ENCODE assay signal across 10 cellular contexts in genomic region chr3:100002599-100003350, GRCh38.
A peak's percentile ranks its signal among the peaks of the same experiment; 100 is the strongest.
DNase-seq lines count a peak whose midpoint lies in the region; ATAC-seq, FAIRE-seq and TF ChIP-seq lines count a peak whose summit lies in the region.
"Had no signal": no experiment of that assay in that cellular context is flagged by ENCODE, and none has a peak within 500 bp of the region (broad histone marks: within the 10 kb centered on the region; RNA-seq: fewer than 3 reads in every experiment).

No MANE protein-coding gene starts in this region.

- 77 to 79% methylated on average over 4 of the region's 4 CpGs for WGBS in testis, 2 donors
- 66 to 91% (median 77%) methylated on average over 4 of the region's 4 CpGs for WGBS in spleen, 5 donors

- peak; percentile 78 for ATAC-seq in stimulated activated naive CD8-positive, alpha-beta T cell treated with anti-CD3 and anti-CD28 coated beads, Interleukin-15, amount 100 ng/mL, for 72 hours
- no peak for ATAC-seq in stimulated activated naive CD8-positive, alpha-beta T cell treated with anti-CD3 and anti-CD28 coated beads, Interleukin-15, Interleukin-2, amounts not matched to agents 100 U/mL and 50 U/mL, for 24 hours
- peak; percentile 72 for ATAC-seq in activated naive CD8-positive, alpha-beta T cell treated with anti-CD3 and anti-CD28 coated beads, Interleukin-2, amount 50 U/mL, for 24 hours

- peaks cover 0 to 15% of the 10 kb centered on the region in 2 donors for H3K9me3 Mint-ChIP-seq in stimulated activated naive CD8-positive, alpha-beta T cell treated with anti-CD3 and anti-CD28 coated beads, Interleukin-15, amount 100 ng/mL, for 72 hours
- peaks cover 7% of the 10 kb centered on the region for H3K9me3 Mint-ChIP-seq in activated naive CD8-positive, alpha-beta T cell treated with anti-CD3 and anti-CD28 coated beads, Interleukin-2, amount 50 U/mL, for 24 hours
- H3K9me3 Mint-ChIP-seq: central memory CD8-positive, alpha-beta T cell had no signal

- H3K27ac Mint-ChIP-seq in stimulated activated naive CD8-positive, alpha-beta T cell treated with anti-CD3 and anti-CD28 coated beads, Interleukin-15, amount 100 ng/mL, for 72 hours, result no peak overlapping the region
- no peak overlapping the region for H3K27ac Mint-ChIP-seq in activated naive CD8-positive, alpha-beta T cell treated with anti-CD3 and anti-CD28 coated beads, Interleukin-2, amount 50 U/mL, for 24 hours

- TF ChIP-seq CTCF in keratinocyte (optimal IDR thresholded peaks at IDR 0.05 in 1 of 3, IDR thresholded peaks at IDR 0.05 in 1 of 3, conservative IDR thresholded peaks at IDR 0.05 in 1 of 3; ENCODE audit: extremely low read depth in 1 of 3, insufficient read depth in 2 of 3, low read length in 3 of 3) (no peak), testis (IDR thresholded peaks at IDR 0.05) (no peak), spleen (IDR thresholded peaks at IDR 0.05 in 8 of 11, conservative IDR thresholded peaks at IDR 0.05 in 3 of 11) (no peak)

- intact Hi-C loops in testis (cut with DNase I; ENCODE audit: low total_unique reads) (no loop called here), spleen (cut with DNase I; ENCODE audit: low total_unique reads) (no loop called here)

- peaks cover 21% of the 10 kb centered on the region for H3K4me1 Mint-ChIP-seq in stimulated activated naive CD8-positive, alpha-beta T cell treated with anti-CD3 and anti-CD28 coated beads, Interleukin-15, amount 100 ng/mL, for 72 hours
- peaks cover 17% of the 10 kb centered on the region for H3K4me1 Mint-ChIP-seq in activated naive CD8-positive, alpha-beta T cell treated with anti-CD3 and anti-CD28 coated beads, Interleukin-2, amount 50 U/mL, for 24 hours
- H3K4me1 Mint-ChIP-seq: central memory CD8-positive, alpha-beta T cell had no signal

- dilution Hi-C loops in keratinocyte (cut with MboI; ENCODE audit: extremely low pct_ligation_motif_present, low sequenced_read_pairs), result no loop called here

- H4K20me1 ChIP-seq in keratinocyte (ENCODE audit: control insufficient read depth, extremely low read depth, insufficient read depth, low read length), result no peaks in the 10 kb centered on the region

- no peaks in the 10 kb centered on the region for H3K9me1 ChIP-seq in keratinocyte (ENCODE audit: control insufficient read depth, extremely low read depth, insufficient read depth, low read length)

- H3K4me3 Mint-ChIP-seq in stimulated activated naive CD8-positive, alpha-beta T cell treated with anti-CD3 and anti-CD28 coated beads, Interleukin-15, amount 100 ng/mL, for 72 hours, result no peak overlapping the region
- H3K4me3 Mint-ChIP-seq in activated naive CD8-positive, alpha-beta T cell treated with anti-CD3 and anti-CD28 coated beads, Interleukin-2, amount 50 U/mL, for 24 hours, result no peak overlapping the region
- H3K4me3 Mint-ChIP-seq: central memory CD8-positive, alpha-beta T cell had no signal

- peak; percentile 99 for FAIRE-seq in keratinocyte (lab: Jason Lieb, UNC)

- no peaks in the 10 kb centered on the region for H3K27me3 Mint-ChIP-seq in stimulated activated naive CD8-positive, alpha-beta T cell treated with anti-CD3 and anti-CD28 coated beads, Interleukin-15, amount 100 ng/mL, for 72 hours
- no peaks in the 10 kb centered on the region for H3K27me3 Mint-ChIP-seq in activated naive CD8-positive, alpha-beta T cell treated with anti-CD3 and anti-CD28 coated beads, Interleukin-2, amount 50 U/mL, for 24 hours
- H3K27me3 Mint-ChIP-seq: central memory CD8-positive, alpha-beta T cell had no signal

- peak overlapping the region; percentile 61 for H3K4me2 ChIP-seq in keratinocyte (ENCODE audit: control insufficient read depth, extremely low read depth, insufficient read depth, low read depth, low read length)

- H3K36me3 Mint-ChIP-seq in activated naive CD8-positive, alpha-beta T cell treated with anti-CD3 and anti-CD28 coated beads, Interleukin-2, amount 50 U/mL, for 24 hours (ENCODE audit: low read depth), result peaks cover 11% of the 10 kb centered on the region

- H3K4me3 ChIP-seq in keratinocyte (ENCODE audit: control insufficient read depth in 2 of 3, extremely low read depth in 1 of 3, insufficient read depth in 2 of 3, low read depth in 1 of 3, low read length in 3 of 3), result no peak overlapping the region
- H3K4me3 ChIP-seq in testis, result no peak overlapping the region
- H3K4me3 ChIP-seq in spleen, result no peak overlapping the region

- H3K79me2 ChIP-seq in keratinocyte (ENCODE audit: control insufficient read depth, insufficient read depth, low read length), result no peaks in the 10 kb centered on the region

- TF ChIP-seq POLR2A in testis (IDR thresholded peaks at IDR 0.05) (no peak), spleen (IDR thresholded peaks at IDR 0.05) (no peak)

- DNase-seq in stimulated activated naive CD8-positive, alpha-beta T cell treated with anti-CD3 and anti-CD28 coated beads, Interleukin-15, amount 100 ng/mL, for 72 hours, result no peak
- DNase-seq in stimulated activated naive CD8-positive, alpha-beta T cell treated with anti-CD3 and anti-CD28 coated beads, Interleukin-15, Interleukin-2, amounts not matched to agents 100 U/mL and 50 U/mL, for 24 hours, result no peak
- DNase-seq in activated naive CD8-positive, alpha-beta T cell treated with anti-CD3 and anti-CD28 coated beads, Interleukin-2, amount 50 U/mL, for 24 hours, result no peak
- DNase-seq in keratinocyte (ENCODE audit: low read depth, low spot score) (peak; percentile 93), testis (no peak), spleen (no peak), T-helper 1 cell (no peak)
- no peak for DNase-seq in activated CD4-positive, CD25-positive, alpha-beta regulatory T cell (lab: John Stamatoyannopoulos, UW)
- DNase-seq: NCI-H2107 had no signal

- peak overlapping the region; percentile 59 for H3K9ac ChIP-seq in keratinocyte (ENCODE audit: control insufficient read depth, extremely low read depth, insufficient read depth, low read length)

- H3K27me3 ChIP-seq in keratinocyte (ENCODE audit: control insufficient read depth, extremely low read depth, insufficient read depth, low read length) (no peaks in the 10 kb centered on the region), testis (no peaks in the 10 kb centered on the region), spleen (replicated peaks in 1 of 7) (no peaks in the 10 kb centered on the region)

- no peaks in the 10 kb centered on the region for H3K36me3 ChIP-seq in keratinocyte (ENCODE audit: control insufficient read depth in 2 of 2, extremely low read depth in 1 of 2, insufficient read depth in 2 of 2, low read length in 2 of 2)
- H3K36me3 ChIP-seq in testis (ENCODE audit: low read depth, missing control alignments), result no peaks in the 10 kb centered on the region
- H3K36me3 ChIP-seq in spleen, result no peaks in the 10 kb centered on the region

- H3K4me1 ChIP-seq in keratinocyte (ENCODE audit: control insufficient read depth, extremely low read depth, insufficient read depth, low read length) (peaks cover 38% of the 10 kb centered on the region), testis (no peaks in the 10 kb centered on the region), spleen (peaks cover 0 to 10% (median 3%) of the 10 kb centered on the region in 6 donors)

- H3K27ac ChIP-seq in keratinocyte (ENCODE audit: control insufficient read depth, insufficient read depth, low read length) (peak overlapping the region; percentile 76), testis (no peak overlapping the region), spleen (no peak overlapping the region)

- H3K9me3 ChIP-seq in keratinocyte (ENCODE audit: control insufficient read depth, low read depth, low read length), result no peaks in the 10 kb centered on the region
- H3K9me3 ChIP-seq in testis, result no peaks in the 10 kb centered on the region
- no peaks in the 10 kb centered on the region for H3K9me3 ChIP-seq in spleen

- H2AFZ ChIP-seq in keratinocyte (ENCODE audit: control insufficient read depth, low read length), result no peak overlapping the region
